Comparison of ENCODE assay signal across 8 cellular contexts in genomic region chrX:149504226-149504914, GRCh38. TPM values are rescaled to one million over a fixed set of nuclear protein-coding genes. Genes with fewer than 3 reads are reported as not detected.
DNase-seq lines count a peak whose midpoint lies in the region; ATAC-seq and TF ChIP-seq lines count a peak whose summit lies in the region.

No MANE protein-coding gene starts in this region.

- H3K27ac Mint-ChIP-seq in osteocyte (ENCODE audit: unreplicated experiment), result peak overlapping the region; percentile 86

- H3K36me3 Mint-ChIP-seq in osteocyte (ENCODE audit: unreplicated experiment), result peaks cover 2% of the 10 kb centered on the region

- TF ChIP-seq CTCF in osteocyte (IDR thresholded peaks at IDR 0.05), result no peak

- DNase-seq in NCI-H526 (lab: John Stamatoyannopoulos, UW), result peak; percentile 4 to 18
- no peak for DNase-seq in NCI-H526 treated with DMSO at 0.1 percent for 48 hours (lab: John Stamatoyannopoulos, UW)
- peak; percentile 2 for DNase-seq in NCI-H2196 treated with DMSO at 0.1 percent for 48 hours (lab: John Stamatoyannopoulos, UW; ENCODE audit: unreplicated experiment)
- peak; percentile 12 for DNase-seq in activated T-cell treated with anti-CD3 and anti-CD28 coated beads for 24 hours (ENCODE audit: low read depth)
- no peak for DNase-seq in osteocyte (ENCODE audit: extremely low spot score, unreplicated experiment)
- no peak for DNase-seq in kidney glomerular epithelial cell (lab: John Stamatoyannopoulos, UW)

- peaks cover 4% of the 10 kb centered on the region for H3K9me3 Mint-ChIP-seq in osteocyte (ENCODE audit: unreplicated experiment)

- peaks cover 2% of the 10 kb centered on the region for H3K27me3 Mint-ChIP-seq in osteocyte (ENCODE audit: unreplicated experiment)

- H3K4me3 Mint-ChIP-seq in osteocyte (ENCODE audit: unreplicated experiment), result peak overlapping the region; percentile 81

- H3K4me1 Mint-ChIP-seq in osteocyte (ENCODE audit: unreplicated experiment), result peaks cover 11% of the 10 kb centered on the region

- ATAC-seq in HG02852 (IDR thresholded peaks at IDR 0.05; ENCODE audit: unreplicated experiment) (peak; percentile 31), esophagus mucosa (peak; percentile 36)

RNA-seq across cellular contexts. Expression of gene IDS, which starts 0.7 kb away (rescaled TPM):
- 23.2 TPM for total RNA-seq in esophagus mucosa
- 63.7 and 67.6 TPM in 2 replicates for total RNA-seq in osteocyte

RNA-seq across cellular contexts. Expression of gene EOLA1, which starts 36.4 kb away (rescaled TPM):
- 14.6 TPM for total RNA-seq in esophagus mucosa
- 17.7 and 18.1 TPM in 2 replicates for total RNA-seq in osteocyte

RNA-seq across cellular contexts. Expression of gene HSFX3, which starts 45.4 kb away (rescaled TPM):
- not detected for total RNA-seq in esophagus mucosa
- total RNA-seq in osteocyte, result not detected in 2 replicates

Comparison
In these comparisons a context has a peak if more than half of its experiments do, and no peak if none do; other contexts are left out.
1. DNase-seq: peak in NCI-H526 (2 of 2), NCI-H2196 treated with DMSO at 0.1 percent for 48 hours (single experiment) and activated T-cell treated with anti-CD3 and anti-CD28 coated beads for 24 hours (single experiment); none in NCI-H526 treated with DMSO at 0.1 percent for 48 hours (single experiment), osteocyte (single experiment) and kidney glomerular epithelial cell (single experiment).